9 cellular contexts compared by ENCODE assay signal in the genomic region with DNA sequence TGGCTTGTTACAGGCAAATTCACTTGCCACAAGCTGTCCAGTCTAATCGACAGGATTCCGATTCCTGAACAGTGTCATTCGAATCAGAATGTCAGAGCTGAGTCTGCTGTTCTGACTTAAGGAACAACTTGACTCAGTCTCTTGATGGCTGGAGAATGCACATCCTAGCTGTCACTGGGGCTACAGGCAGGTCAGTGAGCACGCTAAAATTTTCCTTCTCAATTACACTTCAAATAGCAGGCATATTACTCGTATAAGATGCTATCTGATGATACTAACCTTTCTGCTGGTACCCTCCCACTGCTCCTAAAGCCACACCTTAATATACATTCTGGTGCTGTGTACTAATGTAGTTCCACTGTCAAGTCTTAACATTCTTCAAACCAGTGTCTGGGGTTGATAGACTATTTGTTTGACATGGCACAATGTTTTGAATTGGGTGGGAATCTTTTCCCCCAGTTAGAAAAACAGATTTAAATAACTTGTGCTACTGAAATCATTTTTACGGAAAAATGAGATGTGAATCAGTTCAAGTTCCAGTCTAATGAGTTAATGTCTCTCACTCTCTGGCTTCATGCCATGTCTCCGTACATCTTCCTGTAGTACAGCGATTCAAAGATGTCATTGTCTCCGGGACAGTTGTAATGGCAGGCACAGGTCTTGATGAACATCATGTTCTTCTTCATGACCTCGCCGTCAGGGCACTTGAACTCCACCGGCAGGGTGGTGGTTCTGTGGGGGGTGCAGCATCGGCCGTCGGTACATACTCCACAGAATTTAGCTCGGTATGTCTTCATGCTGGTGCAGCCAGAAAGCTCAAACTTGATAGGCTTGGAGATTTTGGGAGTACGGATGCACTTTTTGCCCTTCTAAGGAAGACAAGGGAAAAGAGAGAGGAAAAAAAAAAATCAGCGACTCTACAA. TPM values are rescaled to one million over a fixed set of nuclear protein-coding genes. Genes with fewer than 3 reads are reported as not detected.
DNase-seq lines count a peak whose midpoint lies in the region; ATAC-seq, FAIRE-seq and TF ChIP-seq lines count a peak whose summit lies in the region.
"Had no signal": no experiment of that assay in that cellular context is flagged by ENCODE, and none has a peak within 500 bp of the region (broad histone marks: within the 10 kb centered on the region; RNA-seq: fewer than 3 reads in every experiment).

No MANE protein-coding gene starts in this region.

- TF ChIP-seq POLR2A in HepG2 (IDR thresholded peaks at IDR 0.05; ENCODE audit: insufficient read depth in 1 of 2, low read depth in 2 of 2, low read length in 2 of 2) (peak; percentile 62 to 81), stomach (IDR thresholded peaks at IDR 0.05) (no peak)

- H3K36me3 ChIP-seq in HepG2 (replicated peaks in 1 of 2; ENCODE audit: control insufficient read depth in 1 of 2, insufficient read depth in 2 of 2, low read length in 2 of 2) = peaks cover 8 to 20% of the 10 kb centered on the region in 2 experiments
- H3K36me3 ChIP-seq in stomach = peaks cover 0 to 9% (median 3%) of the 10 kb centered on the region in 4 donors

- in situ Hi-C loops in HepG2 (cut with HindIII; ENCODE audit: extremely low pct_ligation_motif_present, low pct_unique_long_range_greater_than_20kb) = no loop called here

- FAIRE-seq in HepG2 (lab: Jason Lieb, UNC) = no peak

- peaks cover 56% of the 10 kb centered on the region for H3K4me1 ChIP-seq in HepG2 (ENCODE audit: insufficient read depth, low read length)
- peaks cover 15 to 26% (median 20%) of the 10 kb centered on the region in 4 donors for H3K4me1 ChIP-seq in stomach

- POLR2A ChIA-PET in HepG2 (lab: Yijun Ruan, JAX) = interaction anchor here (0.7 to 8.1 kb wide), 11 partner anchors 11 to 114 kb away, joined by 3 to 400 read pairs (median 20); no protein-coding TSS in a partner anchor

- intact Hi-C loops in HepG2 (cut with micrococcal nuclease; ENCODE audit: unreplicated experiment) = no loop called here
- intact Hi-C loops in stomach (cut with DNase I; ENCODE audit: low total_unique reads) = no loop called here

- H3K79me2 ChIP-seq in HepG2 (ENCODE audit: insufficient read depth, low read length) = peaks cover 23% of the 10 kb centered on the region

- peak overlapping the region; percentile 95 for H3K9ac ChIP-seq in HepG2 (ENCODE audit: insufficient read depth, low read depth, low read length)

- H4K20me1 ChIP-seq in HepG2 (ENCODE audit: insufficient read depth, low read length) = peaks cover 34% of the 10 kb centered on the region

- TF ChIP-seq EP300 in HepG2 (IDR thresholded peaks at IDR 0.05; ENCODE audit: low read depth in 2 of 2, low read length in 2 of 2) (no peak), HepG2 (CRISPR knock-in tag; IDR thresholded peaks at IDR 0.05; ENCODE audit: borderline replicate concordance) (peak; percentile 46; the same call in 1 of the 2 replicates), stomach (IDR thresholded peaks at IDR 0.05) (no peak)

- TF ChIP-seq RAD21 in HepG2 (CRISPR knock-in tag; IDR thresholded peaks at IDR 0.05) = no peak

- H3K9me3 ChIP-seq in HepG2 (ENCODE audit: low read length) (no peaks in the 10 kb centered on the region), stomach (no peaks in the 10 kb centered on the region)

- DNase-seq in HT1080 (ENCODE audit: low read depth) (peak; percentile 54), caudate nucleus (lab: John Stamatoyannopoulos, UW) (peak in 1 of 61 donors; percentile 2), HepG2 (ENCODE audit: low spot score) (peak; percentile 67), stomach (no peak), SKM-1 treated with dmso at 0.1 percent for 144 hours (lab: John Stamatoyannopoulos, UW; ENCODE audit: unreplicated experiment) (no peak)
- no peak for DNase-seq in activated CD4-positive, CD25-positive, alpha-beta regulatory T cell treated with anti-CD3 and anti-CD28 coated beads, Interleukin-2, amount 50 U/mL, for 72 hours
- DNase-seq: NCI-H2171 had no signal

- no peak overlapping the region for H2AFZ ChIP-seq in HepG2 (ENCODE audit: low read length)

- TSS peak; percentile 70 for BruUV-seq in HepG2 (replicated peaks; lab: Mats Ljungman, UMichigan)

- WGBS in HepG2 (ENCODE audit: low lambda C conversion rate) = 68% methylated on average over 18 of the region's 18 CpGs
- WGBS in stomach, 5 donors = 56 to 75% (median 72%) methylated on average over 18 of the region's 18 CpGs

- peaks cover 0 to 3% of the 10 kb centered on the region in 2 experiments; a peak in 1 of 5 replicates for H3K27me3 ChIP-seq in HepG2 (ENCODE audit: control insufficient read depth in 1 of 2, insufficient read depth in 2 of 2, low read length in 2 of 2)
- peaks cover 0 to 7% (median 0%) of the 10 kb centered on the region in 3 donors for H3K27me3 ChIP-seq in stomach

- H3K27ac ChIP-seq in caudate nucleus (ENCODE audit: low read depth, low read length) (peak overlapping the region; percentile 11), HepG2 (ENCODE audit: extremely low read length, insufficient read depth, low read length) (peak overlapping the region; percentile 83), stomach (peak overlapping the region; percentile 9 to 97 (median 93))

- ATAC-seq in HepG2 (no peak), GM19452 (IDR thresholded peaks at IDR 0.05; ENCODE audit: unreplicated experiment) (no peak), HG03442 (IDR thresholded peaks at IDR 0.05; ENCODE audit: unreplicated experiment) (no peak)

- peak overlapping the region; percentile 91 for H3K4me2 ChIP-seq in HepG2 (ENCODE audit: low read depth, low read length)

- H3K4me3 ChIP-seq in HepG2 (replicated peaks in 1 of 3; ENCODE audit: insufficient read depth in 1 of 3, low read depth in 2 of 3, low read length in 3 of 3) (peak overlapping the region; percentile 78 to 94 (median 93)), stomach (peak overlapping the region; percentile 72 to 87 (median 80))

- CTCF ChIA-PET in HepG2 (lab: Yijun Ruan, JAX; ENCODE audit: low intra/inter-chr PET ratio, low total read pairs) = interaction anchor here (1.3 to 2.9 kb wide), 5 partner anchors 26 to 269 kb away, joined by 5 to 21 read pairs (median 10); no protein-coding TSS in a partner anchor

- TF ChIP-seq CTCF in HepG2 (CRISPR knock-in tag; IDR thresholded peaks at IDR 0.05) = no peak
- no peak for TF ChIP-seq CTCF in stomach (IDR thresholded peaks at IDR 0.05)

TF ChIP-seq in HepG2, 621 proteins besides CTCF, POLR2A, EP300 and RAD21 (continues in another document):
- TF ChIP-seq ZNF589 (CRISPR knock-in tag; conservative IDR thresholded peaks at IDR 0.05) (no peak), ZNF607 (CRISPR knock-in tag; IDR thresholded peaks at IDR 0.05; ENCODE audit: borderline replicate concordance) (no peak; the same call in 1 of the 2 replicates), HNF1B (CRISPR knock-in tag; IDR thresholded peaks at IDR 0.05) (no peak), ZNF563 (CRISPR knock-in tag; IDR thresholded peaks at IDR 0.05) (no peak), ZNF547 (CRISPR knock-in tag; IDR thresholded peaks at IDR 0.05) (no peak), FOXA3 (CRISPR knock-in tag; IDR thresholded peaks at IDR 0.05) (no peak; the same call in none of the 2 replicates), ZNF484 (CRISPR knock-in tag; IDR thresholded peaks at IDR 0.05; ENCODE audit: borderline replicate concordance, low read depth) (no peak), HES4 (CRISPR knock-in tag; IDR thresholded peaks at IDR 0.05; ENCODE audit: borderline replicate concordance) (no peak), NBN (conservative IDR thresholded peaks at IDR 0.05) (no peak), MIER3 (CRISPR knock-in tag; IDR thresholded peaks at IDR 0.05; ENCODE audit: borderline replicate concordance) (0 out of 2 replicates have a peak, but pooled peaks have one; percentile 6), ZNF24 (IDR thresholded peaks at IDR 0.05) (no peak)

RNA-seq across cellular contexts. Expression of gene CCN2, which starts 2.2 kb away (rescaled TPM):
- total RNA-seq in HT1080 (2014; rRNA removed; shearing (Covaris generic)) = 25.7 and 41.6 TPM in 2 replicates
- polyA plus RNA-seq in HT1080 (2015; cell fraction: cytosol; rRNA removed) = 411 and 567 TPM in 2 replicates
- polyA plus RNA-seq in HT1080 (2015; cell fraction: nucleus; rRNA removed) = 1,331 and 1,345 TPM in 2 replicates
- total RNA-seq in HepG2 (2016; rRNA removed; fragmentation: Illumina TruSeq; extraction: Trizol) (29.6 and 34.7 TPM in 2 replicates), stomach (100 to 1,000 TPM in 3 of 5 donors, 10 to 100 TPM in 2; 89.3 to 317 (median 130) TPM)
- 7.2 and 7.8 TPM in 2 replicates for total RNA-seq in HepG2 (2016; cell fraction: cytosol; rRNA removed; fragmentation: Illumina TruSeq; extraction: Trizol; ENCODE audit: low read depth)
- total RNA-seq in HepG2 (2016; cell fraction: insoluble cytoplasmic fraction; rRNA removed; fragmentation: Illumina TruSeq; extraction: Trizol) = 27.0 and 36.5 TPM in 2 replicates
- total RNA-seq in HepG2 (2016; cell fraction: membrane; rRNA removed; fragmentation: Illumina TruSeq; extraction: Trizol) = 29.3 and 34.9 TPM in 2 replicates
- total RNA-seq in HepG2 (2016; cell fraction: nucleus; rRNA removed; fragmentation: Illumina TruSeq; extraction: Trizol) = 91.2 and 104 TPM in 2 replicates
- polyA plus RNA-seq in HepG2 (2011; rRNA removed) (316 and 375 TPM in 2 replicates), stomach (10 to 100 TPM; 38.5 to 45.4 (median 40.3) TPM)
- polyA plus RNA-seq in HepG2 (2011; cell fraction: cytosol; rRNA removed) = 191 and 283 TPM in 2 replicates
- 458 and 601 TPM in 2 replicates for polyA plus RNA-seq in HepG2 (2011; cell fraction: nucleus; rRNA removed)
- 765 and 789 TPM in 2 replicates for polyA plus RNA-seq in HepG2 (2012)
- 7.8 and 8.0 TPM in 2 replicates for polyA plus RNA-seq in HepG2 (2016; cell fraction: cytosol; fragmentation: Illumina TruSeq; extraction: Trizol; ENCODE audit: low read depth)
- 36.0 and 46.4 TPM in 2 replicates for polyA plus RNA-seq in HepG2 (2016; cell fraction: insoluble cytoplasmic fraction; fragmentation: Illumina TruSeq; extraction: Trizol; ENCODE audit: low read depth)
- 18.5 and 20.3 TPM in 2 replicates for polyA plus RNA-seq in HepG2 (2016; cell fraction: membrane; fragmentation: Illumina TruSeq; extraction: Trizol; ENCODE audit: low read depth)
- polyA plus RNA-seq in HepG2 (2016; cell fraction: nucleus; fragmentation: Illumina TruSeq; extraction: Trizol; ENCODE audit: insufficient read depth, low read depth) = 252 and 258 TPM in 2 replicates
- polyA minus RNA-seq in HepG2 (2011; rRNA and poly(A)+ RNA removed; ENCODE audit: low replicate concordance) = 0.21 and 276 TPM in 2 replicates
- 404 and 475 TPM in 2 replicates for polyA minus RNA-seq in HepG2 (2011; cell fraction: cytosol; rRNA and poly(A)+ RNA removed)
- 171 and 228 TPM in 2 replicates for polyA minus RNA-seq in HepG2 (2011; cell fraction: nucleus; rRNA and poly(A)+ RNA removed)

Comparison
In these comparisons a context has a peak if more than half of its experiments do, and no peak if none do; other contexts are left out.
1. DNase-seq: peak in HT1080 (single experiment) and HepG2 (single experiment); none in stomach (single experiment), SKM-1 treated with dmso at 0.1 percent for 144 hours (single experiment) and activated CD4-positive, CD25-positive, alpha-beta regulatory T cell treated with anti-CD3 and anti-CD28 coated beads, Interleukin-2, amount 50 U/mL, for 72 hours (single experiment).
2. H3K27ac ChIP-seq: peak in every context shown above with its lines; median percentile 93 in stomach; 83 in HepG2; 11 in caudate nucleus.
3. POLR2A ChIP-seq: peak in HepG2 (2 of 2); none in stomach (0 of 4).